Comparison of ENCODE assay signal across 34 cellular contexts in genomic region chr5:68195137-68195536, GRCh38.
"Had no signal": no experiment of that assay in that cellular context is flagged by ENCODE, and none has a peak within 500 bp of the region (broad histone marks: within the 10 kb centered on the region; RNA-seq: fewer than 3 reads in every experiment).

No MANE protein-coding gene starts in this region.

- ATAC-seq: activated CD8-positive, alpha-beta T cell treated with anti-CD3 and anti-CD28 coated beads for 36 hours; activated naive CD4-positive, alpha-beta T cell treated with anti-CD3 and anti-CD28 coated beads, Interleukin-2, amount 50 U/mL, for 72 hours; activated T-cell treated with anti-CD3 and anti-CD28 coated beads, Interleukin-2, amount 50 U/mL, for 4 hours; activated T-cell treated with anti-CD3 and anti-CD28 coated beads, Interleukin-2, amount 50 U/mL, for 72 hours; body of pancreas had no signal

- DNase-seq: activated B cell treated with CpG ODN at 0.5 μM for 24 hours; activated CD4-positive, alpha-beta memory T cell treated with anti-CD3 and anti-CD28 coated beads for 36 hours; activated CD4-positive, alpha-beta T cell treated with anti-CD3 and anti-CD28 coated beads for 4 hours; activated CD4-positive, alpha-beta T cell treated with anti-CD3 and anti-CD28 coated beads, Interleukin-2, amount 10 ng/mL, durations not matched to agents 24 days and 14 days; activated CD4-positive, alpha-beta T cell treated with anti-CD3 and anti-CD28 coated beads, Interleukin-2, amount 50 U/mL, for 1 hour; activated CD4-positive, alpha-beta T cell treated with anti-CD3 and anti-CD28 coated beads, Interleukin-2, amount 50 U/mL, for 4 hours; activated CD4-positive, CD25-positive, alpha-beta regulatory T cell treated with anti-CD3 and anti-CD28 coated beads, Interleukin-2, amount 50 U/mL, for 72 hours; activated CD8-positive, alpha-beta memory T cell treated with anti-CD3 and anti-CD28 coated beads, Interleukin-2, amount 50 U/mL, for 4 hours; activated CD8-positive, alpha-beta T cell treated with anti-CD3 and anti-CD28 coated beads for 36 hours; activated effector memory CD4-positive, alpha-beta T cell treated with anti-CD3 and anti-CD28 coated beads, Interleukin-2, amount 50 U/mL, for 16 hours; activated gamma-delta T cell treated with Interleukin-2 at 50 U/mL for 16 hours; activated naive CD4-positive, alpha-beta T cell; activated naive CD4-positive, alpha-beta T cell treated with anti-CD3 and anti-CD28 coated beads for 36 hours; activated naive CD4-positive, alpha-beta T cell treated with anti-CD3 and anti-CD28 coated beads, Interleukin-2, amount 50 U/mL, for 16 hours; activated naive CD8-positive, alpha-beta T cell treated with anti-CD3 and anti-CD28 coated beads for 36 hours; activated T-cell treated with anti-CD3 and anti-CD28 coated beads for 4 hours; activated T-cell treated with anti-CD3 and anti-CD28 coated beads, Interleukin-2, amount 50 U/mL, for 1 hour; activated T-cell treated with anti-CD3 and anti-CD28 coated beads, Interleukin-2, amount 50 U/mL, for 4 hours; activated T-cell treated with anti-CD3 and anti-CD28 coated beads, Interleukin-2, amount 50 U/mL, for 72 hours; adrenal gland; amniotic stem cell; aorta; body of pancreas; brain microvascular endothelial cell; central memory CD4-positive, alpha-beta T cell; T-helper 2 cell; T-helper 9 cell had no signal

- H3K36me3 ChIP-seq: adrenal gland, brain microvascular endothelial cell, breast epithelium had no signal

- H3K27ac Mint-ChIP-seq: activated CD4-positive, alpha-beta memory T cell treated with anti-CD3 and anti-CD28 coated beads for 36 hours; activated CD4-positive, alpha-beta T cell treated with anti-CD3 and anti-CD28 coated beads, Interleukin-2, amount 10 ng/mL, durations not matched to agents 24 days and 14 days; activated CD8-positive, alpha-beta T cell treated with anti-CD3 and anti-CD28 coated beads for 36 hours; activated naive CD4-positive, alpha-beta T cell treated with anti-CD3 and anti-CD28 coated beads for 36 hours; activated naive CD4-positive, alpha-beta T cell treated with anti-CD3 and anti-CD28 coated beads, Interleukin-2, amount 50 U/mL, for 72 hours; activated naive CD8-positive, alpha-beta T cell treated with anti-CD3 and anti-CD28 coated beads for 36 hours; activated T-helper 1 cell treated with anti-CD3 and anti-CD28 coated beads, Interleukin-12 subunit alpha, Interleukin-12 subunit beta, Interleukin-2, Interleukin-4 antibody, amounts not matched to agents 30 ng/mL and 10 ng/mL and 1 ng/mL, durations not matched to agents 14 hours and 24 hours and 36 hours; activated T-helper 17 cell treated with anti-CD3 and anti-CD28 coated beads, Interleukin-2, amount 50 U/mL, for 72 hours; T-helper 1 cell treated with Interleukin-12 subunit alpha and Interleukin-12 subunit beta and Interleukin-4 antibody, amounts not matched to agents 30 μg/mL and 1 μg/mL, for 36 hours; T-helper 2 cell treated with Interferon-gamma antibody and Interleukin-4, amounts not matched to agents 5 μg/mL and 100 μg/mL, for 36 hours had no signal

- H3K4me3 ChIP-seq: adrenal gland, body of pancreas, breast epithelium had no signal

- H3K4me1 ChIP-seq: breast epithelium had no signal

- H3K9me3 ChIP-seq: adrenal gland, body of pancreas, breast epithelium had no signal

- H3K4me1 Mint-ChIP-seq: activated CD4-positive, alpha-beta T cell treated with anti-CD3 and anti-CD28 coated beads, Interleukin-2, amount 10 ng/mL, durations not matched to agents 24 days and 14 days had no signal

- H3K27me3 ChIP-seq: adrenal gland, body of pancreas, brain microvascular endothelial cell, breast epithelium had no signal

- H3K4me3 Mint-ChIP-seq: activated B cell treated with CpG ODN at 0.5 μM for 24 hours; activated CD4-positive, alpha-beta memory T cell treated with anti-CD3 and anti-CD28 coated beads for 36 hours; activated CD4-positive, alpha-beta T cell treated with anti-CD3 and anti-CD28 coated beads, Interleukin-2, amount 10 ng/mL, durations not matched to agents 24 days and 14 days; activated CD8-positive, alpha-beta T cell treated with anti-CD3 and anti-CD28 coated beads for 36 hours; activated naive CD4-positive, alpha-beta T cell treated with anti-CD3 and anti-CD28 coated beads for 36 hours; activated naive CD8-positive, alpha-beta T cell treated with anti-CD3 and anti-CD28 coated beads for 36 hours; activated T-cell treated with anti-CD3 and anti-CD28 coated beads, Interleukin-2, amount 50 U/mL, for 4 hours; activated T-cell treated with anti-CD3 and anti-CD28 coated beads, Interleukin-2, amount 50 U/mL, for 72 hours; activated T-helper 1 cell treated with anti-CD3 and anti-CD28 coated beads, Interleukin-12 subunit alpha, Interleukin-12 subunit beta, Interleukin-2, Interleukin-4 antibody, amounts not matched to agents 30 ng/mL and 10 ng/mL and 1 ng/mL, durations not matched to agents 14 hours and 24 hours and 36 hours; activated T-helper 17 cell treated with anti-CD3 and anti-CD28 coated beads, Interleukin-2, amount 50 U/mL, for 72 hours; T-helper 1 cell treated with Interleukin-12 subunit alpha and Interleukin-12 subunit beta and Interleukin-4 antibody, amounts not matched to agents 30 μg/mL and 1 μg/mL, for 36 hours; T-helper 2 cell treated with Interferon-gamma antibody and Interleukin-4, amounts not matched to agents 5 μg/mL and 100 μg/mL, for 36 hours had no signal

- H3K27me3 Mint-ChIP-seq: activated B cell treated with CpG ODN at 0.5 μM for 24 hours; activated CD4-positive, alpha-beta memory T cell treated with anti-CD3 and anti-CD28 coated beads for 36 hours; activated CD8-positive, alpha-beta T cell treated with anti-CD3 and anti-CD28 coated beads for 36 hours; activated naive CD8-positive, alpha-beta T cell treated with anti-CD3 and anti-CD28 coated beads for 36 hours; activated T-helper 17 cell treated with anti-CD3 and anti-CD28 coated beads, Interleukin-2, amount 50 U/mL, for 72 hours had no signal

- H3K27ac ChIP-seq: adrenal gland, brain microvascular endothelial cell, breast epithelium, VCaP had no signal

- H3K9me3 Mint-ChIP-seq: activated B cell treated with CpG ODN at 0.5 μM for 24 hours; activated CD4-positive, alpha-beta memory T cell treated with anti-CD3 and anti-CD28 coated beads for 36 hours; activated CD4-positive, alpha-beta T cell treated with anti-CD3 and anti-CD28 coated beads, Interleukin-2, amount 10 ng/mL, durations not matched to agents 24 days and 14 days; activated CD8-positive, alpha-beta T cell treated with anti-CD3 and anti-CD28 coated beads for 36 hours; activated naive CD4-positive, alpha-beta T cell treated with anti-CD3 and anti-CD28 coated beads for 36 hours; activated naive CD8-positive, alpha-beta T cell treated with anti-CD3 and anti-CD28 coated beads for 36 hours; activated T-cell treated with anti-CD3 and anti-CD28 coated beads, Interleukin-2, amount 50 U/mL, for 4 hours; activated T-helper 1 cell treated with anti-CD3 and anti-CD28 coated beads, Interleukin-12 subunit alpha, Interleukin-12 subunit beta, Interleukin-2, Interleukin-4 antibody, amounts not matched to agents 30 ng/mL and 10 ng/mL and 1 ng/mL, durations not matched to agents 14 hours and 24 hours and 36 hours; T-helper 1 cell treated with Interleukin-12 subunit alpha and Interleukin-12 subunit beta and Interleukin-4 antibody, amounts not matched to agents 30 μg/mL and 1 μg/mL, for 36 hours; T-helper 2 cell treated with Interferon-gamma antibody and Interleukin-4, amounts not matched to agents 5 μg/mL and 100 μg/mL, for 36 hours had no signal
